ENCODE assay signal across 14 cellular contexts in the genomic region with DNA sequence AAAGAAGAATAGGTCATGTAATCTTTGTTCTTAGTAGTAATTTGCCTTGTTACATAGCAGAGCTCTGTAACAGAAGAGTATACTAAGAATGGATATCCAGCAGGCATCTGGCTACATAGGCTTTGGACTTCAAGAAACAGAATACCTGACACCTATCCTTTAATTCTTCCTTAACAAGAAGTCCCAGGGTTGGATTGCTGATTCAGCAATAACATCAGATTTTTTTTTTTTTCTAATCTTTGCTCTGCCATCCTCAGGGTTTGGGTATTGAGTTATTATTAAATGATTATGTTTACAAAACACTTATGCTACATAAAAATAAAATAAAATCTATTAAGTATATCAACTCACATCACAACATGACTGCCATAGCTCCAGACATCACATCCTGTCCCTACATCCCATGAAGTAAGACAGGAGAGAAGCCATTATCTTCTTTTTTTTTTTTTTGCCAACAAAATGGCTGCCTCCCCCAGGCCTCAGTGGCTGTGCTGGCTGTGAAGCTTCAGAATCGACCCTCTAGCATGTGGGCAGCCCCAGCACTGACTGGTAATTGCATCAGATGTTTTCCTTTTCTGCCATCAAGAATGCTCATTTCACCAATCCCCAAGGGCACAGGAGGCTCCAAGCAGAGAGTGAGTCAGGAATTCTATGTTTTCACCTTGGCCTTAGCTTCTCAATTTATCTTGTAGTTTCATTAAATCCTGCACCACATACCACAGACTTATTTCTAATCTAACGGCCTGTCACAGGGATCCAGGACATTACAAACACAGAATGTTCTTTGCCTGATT.
A peak's percentile ranks its signal among the peaks of the same experiment; 100 is the strongest.
DNase-seq lines count a peak whose midpoint lies in the region; ATAC-seq and TF ChIP-seq lines count a peak whose summit lies in the region.
"Had no signal": no experiment of that assay in that cellular context is flagged by ENCODE, and none has a peak within 500 bp of the region (broad histone marks: within the 10 kb centered on the region; RNA-seq: fewer than 3 reads in every experiment).

No MANE protein-coding gene starts in this region.

- no peak overlapping the region for H3K14ac ChIP-seq in IMR-90 (replicated peaks; ENCODE audit: low read depth, low read length)

- ATAC-seq in IMR-90 (ENCODE audit: low read depth) (no peak), left lung (peak; percentile 36), left colon (no peak)
- ATAC-seq: activated CD8-positive, alpha-beta T cell treated with anti-CD3 and anti-CD28 coated beads, Interleukin-2, amount 10 ng/mL, durations not matched to agents 7 days and 5 days; foreskin keratinocyte had no signal

- H2BK5ac ChIP-seq in IMR-90 (ENCODE audit: low read depth, low read length, poor library complexity, severe bottlenecking) = no peak overlapping the region

- WGBS in IMR-90 (ENCODE audit: extremely low coverage in 2 of 2, insufficient read length in 1 of 2), 2 experiments = 20% methylated on average over 1 of the region's 2 CpGs; no CpG with 5 or more reads in 1 of the 2 experiments
- 30 to 58% methylated on average over 2 of the region's 2 CpGs for WGBS in esophagus, 2 donors

- in situ Hi-C loops in IMR-90 (cut with MboI; ENCODE audit: low sequenced_read_pairs) = no loop called here

- H3K4ac ChIP-seq in IMR-90 (ENCODE audit: low read depth, low read length) = no peak overlapping the region

- H4K5ac ChIP-seq in IMR-90 (ENCODE audit: low read depth, low read length) = no peak overlapping the region

- no peaks in the 10 kb centered on the region for H3K9me1 ChIP-seq in IMR-90 (ENCODE audit: insufficient read depth, low read length)

- intact Hi-C loops in IMR-90 (cut with micrococcal nuclease) = no loop called here
- intact Hi-C loops in left lung (cut with DNase I) = no loop called here
- intact Hi-C loops in left colon (cut with DNase I, micrococcal nuclease) = no loop called here

- no TSS peak for BruUV-seq in IMR-90 (replicated peaks; lab: Mats Ljungman, UMichigan)

- H3K9me3 ChIP-seq in IMR-90 (ENCODE audit: control insufficient read depth, insufficient read depth, low read length) (peaks cover 2% of the 10 kb centered on the region; the same call in 1 of the 2 replicates), esophagus (ENCODE audit: control insufficient read depth in 2 of 2, insufficient read depth in 1 of 2, low read depth in 1 of 2, low read length in 1 of 2) (no peaks in the 10 kb centered on the region), left lung (no peaks in the 10 kb centered on the region), stomach smooth muscle (ENCODE audit: control insufficient read depth in 2 of 2, low read length in 2 of 2) (peaks cover 0 to 2% of the 10 kb centered on the region in 2 donors)

- no peak overlapping the region for H3K18ac ChIP-seq in IMR-90 (ENCODE audit: low read depth, low read length)

- no peak overlapping the region for H3K9ac ChIP-seq in IMR-90 (ENCODE audit: low read depth, low read length)
- peak overlapping the region in 1 of 2 donors; percentile 52 for H3K9ac ChIP-seq in stomach smooth muscle (ENCODE audit: low read length in 2 of 2)

- H3K36me3 ChIP-seq in IMR-90 (ENCODE audit: control insufficient read depth, insufficient read depth, low read length) = no peaks in the 10 kb centered on the region
- H3K36me3 ChIP-seq in esophagus (ENCODE audit: control insufficient read depth in 2 of 2, insufficient read depth in 2 of 2, low read length in 1 of 2) = no peaks in the 10 kb centered on the region
- no peaks in the 10 kb centered on the region for H3K36me3 ChIP-seq in left lung
- no peaks in the 10 kb centered on the region for H3K36me3 ChIP-seq in stomach smooth muscle (ENCODE audit: control insufficient read depth in 2 of 2, insufficient read depth in 2 of 2, low read length in 2 of 2)

- H2BK120ac ChIP-seq in IMR-90 (ENCODE audit: low read depth, low read length) = no peak overlapping the region

- TF ChIP-seq CTCF in IMR-90 (conservative IDR thresholded peaks at IDR 0.05; ENCODE audit: low read depth, low read length) (no peak), left lung (IDR thresholded peaks at IDR 0.05) (no peak)

- H3K4me3 ChIP-seq in IMR-90 (ENCODE audit: insufficient read depth, low read depth, low read length) (no peak overlapping the region), esophagus (ENCODE audit: low read depth in 1 of 2, low read length in 2 of 2) (no peak overlapping the region), left lung (no peak overlapping the region), stomach smooth muscle (ENCODE audit: low read length in 2 of 2) (peak overlapping the region; percentile 28 to 47)

- H2AK5ac ChIP-seq in IMR-90 (ENCODE audit: low read depth, low read length) = no peak overlapping the region

- dilution Hi-C loops in IMR-90 (cut with HindIII; ENCODE audit: low sequenced_read_pairs, unreplicated experiment) = no loop called here

- H3K27ac ChIP-seq in IMR-90 (ENCODE audit: insufficient read depth, low read length) = no peak overlapping the region
- peak overlapping the region; percentile 42 to 71 for H3K27ac ChIP-seq in esophagus (ENCODE audit: low read depth in 2 of 2, low read length in 1 of 2)
- peak overlapping the region in 1 of 2 donors; percentile 61 for H3K27ac ChIP-seq in left lung
- H3K27ac ChIP-seq in stomach smooth muscle (ENCODE audit: low read length) = peak overlapping the region; percentile 56
- H3K27ac ChIP-seq: foreskin keratinocyte had no signal

- no peak overlapping the region for H3K23ac ChIP-seq in IMR-90 (ENCODE audit: low read depth, low read length)

- H3K27me3 ChIP-seq in IMR-90 (ENCODE audit: control insufficient read depth, insufficient read depth, low read length) = no peaks in the 10 kb centered on the region
- H3K27me3 ChIP-seq in esophagus (ENCODE audit: control insufficient read depth in 1 of 2, insufficient read depth in 2 of 2, low read length in 2 of 2) = no peaks in the 10 kb centered on the region
- H3K27me3 ChIP-seq in left lung = peaks cover 0 to 9% of the 10 kb centered on the region in 2 donors
- H3K27me3 ChIP-seq in stomach smooth muscle (ENCODE audit: control insufficient read depth in 1 of 2, insufficient read depth in 2 of 2, low read length in 2 of 2) = no peaks in the 10 kb centered on the region
- H3K27me3 ChIP-seq: foreskin keratinocyte had no signal

- H2AK9ac ChIP-seq in IMR-90 (replicated peaks; ENCODE audit: low read depth, low read length, poor library complexity) = no peak overlapping the region

- no peak for TF ChIP-seq POLR2A in IMR-90 (IDR thresholded peaks at IDR 0.05; ENCODE audit: low read depth, low read length)

- DNase-seq in IMR-90 (no peak), left lung (no peak), left colon (no peak), dedifferentiated amniotic fluid mesenchymal stem cell (ENCODE audit: extremely low spot score) (no peak), NCI-H82 treated with DMSO at 0.1 percent for 48 hours (lab: John Stamatoyannopoulos, UW; ENCODE audit: unreplicated experiment) (no peak), NCI-H1694 (lab: John Stamatoyannopoulos, UW) (no peak)
- DNase-seq: activated CD8-positive, alpha-beta T cell treated with anti-CD3 and anti-CD28 coated beads, Interleukin-2, amount 10 ng/mL, durations not matched to agents 7 days and 5 days; foreskin keratinocyte; Kasumi-1; NCI-H1694 treated with DMSO at 0.1 percent for 48 hours; NCI-H526; stimulated activated CD4-positive, alpha-beta T cell treated with anti-CD3 and anti-CD28 coated beads, Interleukin-1b, Interleukin-23, amount 100 ng/mL, for 48 hours had no signal

- H3K4me2 ChIP-seq in IMR-90 (ENCODE audit: low read depth, low read length) = no peak overlapping the region

- no peak for TF ChIP-seq RAD21 in IMR-90 (IDR thresholded peaks at IDR 0.05; ENCODE audit: low read length)

- H2BK15ac ChIP-seq in IMR-90 (ENCODE audit: low read depth, low read length) = no peak overlapping the region

- POLR2A ChIA-PET in IMR-90 (lab: Charles Lee; ENCODE audit: unreplicated experiment) = no interaction called here

- H3K56ac ChIP-seq in IMR-90 (ENCODE audit: extremely low read depth, insufficient read depth, low read length) = no peak overlapping the region

- H3K79me1 ChIP-seq in IMR-90 (ENCODE audit: low read depth in 1 of 2, low read length in 2 of 2) = no peaks in the 10 kb centered on the region

- no peak overlapping the region for H2BK20ac ChIP-seq in IMR-90 (ENCODE audit: low read depth, low read length)

- H3K4me1 ChIP-seq in IMR-90 (ENCODE audit: control insufficient read depth, insufficient read depth, low read length) (no peaks in the 10 kb centered on the region), esophagus (ENCODE audit: control insufficient read depth in 2 of 2, insufficient read depth in 2 of 2, low read length in 1 of 2) (no peaks in the 10 kb centered on the region), left lung (no peaks in the 10 kb centered on the region), stomach smooth muscle (ENCODE audit: control insufficient read depth, insufficient read depth, low read length) (no peaks in the 10 kb centered on the region)
- H3K4me1 ChIP-seq: foreskin keratinocyte had no signal

- H4K20me1 ChIP-seq in IMR-90 (ENCODE audit: insufficient read depth, low read length) = no peaks in the 10 kb centered on the region

- no peak overlapping the region for H4K91ac ChIP-seq in IMR-90 (ENCODE audit: insufficient read depth, low read depth, low read length)

- no peak overlapping the region for H2AFZ ChIP-seq in IMR-90 (replicated peaks; ENCODE audit: low read length, poor library complexity)

- H4K8ac ChIP-seq in IMR-90 (ENCODE audit: low read depth in 2 of 2, low read length in 2 of 2) = no peak overlapping the region

- CTCF ChIA-PET in IMR-90 (lab: Yijun Ruan, JAX) = no interaction called here

TF ChIP-seq in IMR-90, 13 proteins besides CTCF, POLR2A, EP300 and RAD21:
- TF ChIP-seq SMC3 (IDR thresholded peaks at IDR 0.05; ENCODE audit: low read depth, low read length) (no peak), RCOR1 (IDR thresholded peaks at IDR 0.05; ENCODE audit: insufficient replicate concordance, low read length) (no peak), MAZ (IDR thresholded peaks at IDR 0.05; ENCODE audit: borderline replicate concordance, low read depth, low read length) (no peak), MAFK (IDR thresholded peaks at IDR 0.05; ENCODE audit: low read depth, low read length) (peak; percentile 96)

Comparison
In these comparisons a context has a peak if more than half of its experiments do, and no peak if none do; other contexts are left out.
1. H3K4me3 ChIP-seq: peak in stomach smooth muscle (2 of 2); none in IMR-90 (single experiment), esophagus (0 of 2) and left lung (0 of 2).